Comparison of ENCODE assay signal across 1 cellular context in genomic region chr22:23047742-23048141, GRCh38.
TF ChIP-seq lines count a peak whose summit lies in the region.

No MANE protein-coding gene starts in this region.

TF ChIP-seq in K562, 482 proteins besides CTCF, POLR2A, EP300 and RAD21 (continued from another document):
- TF ChIP-seq USF1 (CRISPR knock-in tag; IDR thresholded peaks at IDR 0.05) (0 out of 2 replicates have a peak, but pooled peaks have one; percentile 5), MAZ (CRISPR knock-in tag; conservative IDR thresholded peaks at IDR 0.05 in 1 of 2, IDR thresholded peaks at IDR 0.05 in 1 of 2) (no peak), PBX2 (CRISPR knock-in tag; IDR thresholded peaks at IDR 0.05; ENCODE audit: low read depth) (peak; percentile 17; the same call in 1 of the 2 replicates), PBX2 (tag; conservative IDR thresholded peaks at IDR 0.05; ENCODE audit: low read depth) (no peak), ZNF239 (CRISPR knock-in tag; IDR thresholded peaks at IDR 0.05) (no peak), TAF15 (IDR thresholded peaks at IDR 0.05; ENCODE audit: low read depth, low read length) (no peak), SMARCE1 (IDR thresholded peaks at IDR 0.05) (no peak), SFPQ (IDR thresholded peaks at IDR 0.05; ENCODE audit: low read depth, low read length) (no peak), MYNN (IDR thresholded peaks at IDR 0.05) (no peak), MYNN (CRISPR knock-in tag; IDR thresholded peaks at IDR 0.05) (no peak), KDM4B (IDR thresholded peaks at IDR 0.05; ENCODE audit: borderline replicate concordance in 2 of 2, low read depth in 1 of 2) (no peak), NBN (IDR thresholded peaks at IDR 0.05; ENCODE audit: low read depth) (no peak), ZBTB40 (IDR thresholded peaks at IDR 0.05) (no peak), ZBTB40 (CRISPR knock-in tag; IDR thresholded peaks at IDR 0.05) (peak; percentile 49; the same call in 1 of the 2 replicates), GABPB1 (CRISPR knock-in tag; IDR thresholded peaks at IDR 0.05) (peak; percentile 24; the same call in 1 of the 2 replicates), HES1 (IDR thresholded peaks at IDR 0.05; ENCODE audit: low read depth) (no peak), TEAD1 (CRISPR knock-in tag; IDR thresholded peaks at IDR 0.05) (peak in 1 of 2 experiments; percentile 16; a peak in 1 of 4 replicates), MYBL2 (IDR thresholded peaks at IDR 0.05; ENCODE audit: low read depth) (no peak), MYBL2 (CRISPR knock-in tag; IDR thresholded peaks at IDR 0.05; ENCODE audit: borderline replicate concordance) (no peak), ZNF586 (CRISPR knock-in tag; conservative IDR thresholded peaks at IDR 0.05) (no peak)
TF ChIP-seq in K562: peak in this region for 18.
